In the genomic region with DNA sequence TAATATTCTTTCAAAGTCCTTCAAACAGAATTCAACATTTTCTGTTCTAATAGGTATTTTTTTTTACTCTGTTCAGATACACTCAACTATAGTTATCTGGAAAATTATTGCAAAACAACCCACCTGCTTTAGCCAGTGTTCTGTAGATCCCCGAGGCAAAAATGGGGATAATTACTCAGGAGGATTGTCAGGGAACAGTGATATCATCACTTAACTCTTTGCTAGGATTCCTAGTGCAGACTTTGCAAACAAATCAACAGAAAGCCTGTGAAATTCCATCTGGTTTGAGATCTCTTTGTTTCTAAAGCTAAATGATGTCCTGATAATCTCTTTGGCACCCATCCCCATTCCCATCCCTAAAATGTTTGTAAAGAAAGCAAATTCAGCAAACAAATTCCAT, we compare ENCODE assay signal across 16 cellular contexts.
"Had no signal": no experiment of that assay in that cellular context is flagged by ENCODE, and none has a peak within 500 bp of the region (broad histone marks: within the 10 kb centered on the region; RNA-seq: fewer than 3 reads in every experiment).

No MANE protein-coding gene starts in this region.

- H3K9me3 ChIP-seq: esophagus squamous epithelium had no signal

- H3K27ac ChIP-seq: brain microvascular endothelial cell, esophagus squamous epithelium, WERI-Rb-1 had no signal

- ATAC-seq: left cardiac atrium, T-helper 17 cell had no signal

- DNase-seq: activated CD4-positive, alpha-beta T cell treated with anti-CD3 and anti-CD28 coated beads for 1 hour; activated CD8-positive, alpha-beta memory T cell treated with anti-CD3 and anti-CD28 coated beads for 24 hours; activated CD8-positive, alpha-beta memory T cell treated with anti-CD3 and anti-CD28 coated beads, Interleukin-2, amount 50 U/mL, for 48 hours; activated effector memory CD4-positive, alpha-beta T cell treated with Interleukin-2 at 50 U/mL for 16 hours; activated naive CD4-positive, alpha-beta T cell treated with anti-CD3 and anti-CD28 coated beads, Interleukin-2, amount 50 U/mL, for 16 hours; activated T-cell treated with anti-CD3 and anti-CD28 coated beads, Interleukin-2, amount 50 U/mL, for 48 hours; aorta; brain microvascular endothelial cell; effector CD4-positive, alpha-beta T cell; esophagus squamous epithelium; left cardiac atrium; occipital lobe; stimulated activated naive CD4-positive, alpha-beta T cell; T-helper 17 cell; WERI-Rb-1 had no signal

- H3K4me3 ChIP-seq: esophagus squamous epithelium, lung had no signal

- H3K27me3 ChIP-seq: brain microvascular endothelial cell, esophagus squamous epithelium had no signal

- H3K36me3 ChIP-seq: brain microvascular endothelial cell, esophagus squamous epithelium, WERI-Rb-1 had no signal
